Comparison of ENCODE assay signal across 8 cellular contexts in genomic region chr21:32569261-32570230, GRCh38. TPM values are rescaled to one million over a fixed set of nuclear protein-coding genes. Genes with fewer than 3 reads are reported as not detected.
DNase-seq lines count a peak whose midpoint lies in the region; ATAC-seq and TF ChIP-seq lines count a peak whose summit lies in the region.

No MANE protein-coding gene starts in this region.

- no peaks in the 10 kb centered on the region for H3K27me3 ChIP-seq in Karpas-422 (ENCODE audit: low read length)

- peak overlapping the region; percentile 86 for H3K4me3 Mint-ChIP-seq in activated T-helper 2 cell treated with anti-CD3 and anti-CD28 coated beads, Interferon-gamma antibody, Interleukin-2, Interleukin-4, amounts not matched to agents 10 μg/mL and 5 μg/mL and 100 μg/mL, durations not matched to agents 14 hours and 24 hours and 36 hours (ENCODE audit: low read depth)
- H3K4me3 Mint-ChIP-seq in natural killer cell, result peak overlapping the region; percentile 94
- H3K4me3 Mint-ChIP-seq in stimulated activated memory B cell treated with anti-CD40 and anti-IgM and Interleukin-4, amounts not matched to agents 10 μg/mL and 1 μg/mL and 100 μg/mL, for 72 hours, result peak overlapping the region; percentile 77

- ATAC-seq in GM21717 (IDR thresholded peaks at IDR 0.05; ENCODE audit: unreplicated experiment), result peak; percentile 80
- peak; percentile 89 to 93 (median 92) for ATAC-seq in natural killer cell
- ATAC-seq in stimulated activated memory B cell treated with anti-CD40 and anti-IgM and Interleukin-4, amounts not matched to agents 10 μg/mL and 1 μg/mL and 100 μg/mL, for 72 hours, result peak; percentile 91

- peak; percentile 89 for TF ChIP-seq CTCF in fibroblast of the aortic adventitia (IDR thresholded peaks at IDR 0.05; ENCODE audit: insufficient read depth, low read length)
- peak; percentile 87 for TF ChIP-seq CTCF in natural killer cell (IDR thresholded peaks at IDR 0.05)

- H2AFZ ChIP-seq in Karpas-422 (ENCODE audit: low read length), result peak overlapping the region; percentile 96

- no peaks in the 10 kb centered on the region for H3K36me3 ChIP-seq in Karpas-422 (ENCODE audit: insufficient read depth, low read length)

- H3K9me3 ChIP-seq in Karpas-422 (ENCODE audit: low read length), result no peaks in the 10 kb centered on the region

- peaks cover 7% of the 10 kb centered on the region for H3K36me3 Mint-ChIP-seq in activated T-helper 2 cell treated with anti-CD3 and anti-CD28 coated beads, Interferon-gamma antibody, Interleukin-2, Interleukin-4, amounts not matched to agents 10 μg/mL and 5 μg/mL and 100 μg/mL, durations not matched to agents 14 hours and 24 hours and 36 hours (ENCODE audit: low read depth)
- H3K36me3 Mint-ChIP-seq in natural killer cell, result peaks cover 25% of the 10 kb centered on the region
- H3K36me3 Mint-ChIP-seq in stimulated activated memory B cell treated with anti-CD40 and anti-IgM and Interleukin-4, amounts not matched to agents 10 μg/mL and 1 μg/mL and 100 μg/mL, for 72 hours, result peaks cover 6% of the 10 kb centered on the region

- H3K79me2 ChIP-seq in Karpas-422 (ENCODE audit: low read length), result no peaks in the 10 kb centered on the region

- intact Hi-C loops in activated T-helper 2 cell treated with anti-CD3 and anti-CD28 coated beads, Interferon-gamma antibody, Interleukin-2, Interleukin-4, amounts not matched to agents 10 μg/mL and 5 μg/mL and 100 μg/mL, durations not matched to agents 14 hours and 24 hours and 36 hours (cut with micrococcal nuclease), result loop anchor here (1.0 to 5.0 kb wide), 5 partner anchors 33 to 176 kb away; partner anchors contain the start of gene URB1
- intact Hi-C loops in natural killer cell (cut with micrococcal nuclease), result loop anchor here (1.0 kb wide), 2 partner anchors 43 to 166 kb away; partner anchors contain the start of gene CFAP298

- H3K4me1 ChIP-seq in Karpas-422 (ENCODE audit: low read length), result peaks cover 8% of the 10 kb centered on the region

- no peaks in the 10 kb centered on the region for H4K20me1 ChIP-seq in Karpas-422 (ENCODE audit: insufficient read depth, low read depth, low read length)

- H3K27me3 Mint-ChIP-seq in activated T-helper 2 cell treated with anti-CD3 and anti-CD28 coated beads, Interferon-gamma antibody, Interleukin-2, Interleukin-4, amounts not matched to agents 10 μg/mL and 5 μg/mL and 100 μg/mL, durations not matched to agents 14 hours and 24 hours and 36 hours (ENCODE audit: low read depth), result peaks cover 10% of the 10 kb centered on the region
- no peaks in the 10 kb centered on the region for H3K27me3 Mint-ChIP-seq in natural killer cell (ENCODE audit: low read depth in 2 of 2)
- peaks cover 30% of the 10 kb centered on the region for H3K27me3 Mint-ChIP-seq in stimulated activated memory B cell treated with anti-CD40 and anti-IgM and Interleukin-4, amounts not matched to agents 10 μg/mL and 1 μg/mL and 100 μg/mL, for 72 hours

- H3K4me1 Mint-ChIP-seq in activated T-helper 2 cell treated with anti-CD3 and anti-CD28 coated beads, Interferon-gamma antibody, Interleukin-2, Interleukin-4, amounts not matched to agents 10 μg/mL and 5 μg/mL and 100 μg/mL, durations not matched to agents 14 hours and 24 hours and 36 hours (ENCODE audit: low read depth), result peaks cover 16% of the 10 kb centered on the region
- H3K4me1 Mint-ChIP-seq in natural killer cell, result peaks cover 22 to 23% of the 10 kb centered on the region in 2 donors
- peaks cover 16% of the 10 kb centered on the region for H3K4me1 Mint-ChIP-seq in stimulated activated memory B cell treated with anti-CD40 and anti-IgM and Interleukin-4, amounts not matched to agents 10 μg/mL and 1 μg/mL and 100 μg/mL, for 72 hours

- H3K9me2 ChIP-seq in Karpas-422 (replicated peaks; ENCODE audit: insufficient read depth, low read length), result no peaks in the 10 kb centered on the region

- H3K27ac ChIP-seq in Karpas-422 (ENCODE audit: low read length), result no peak overlapping the region

- peak overlapping the region; percentile 76 for H3K4me2 ChIP-seq in Karpas-422 (ENCODE audit: low read depth, low read length, poor library complexity, severe bottlenecking)

- DNase-seq in DMS114 treated with DMSO at 0.1 percent for 48 hours (lab: John Stamatoyannopoulos, UW; ENCODE audit: unreplicated experiment), result peak; percentile 17
- peak; percentile 89 for DNase-seq in Karpas-422
- DNase-seq in RPMI7951 (ENCODE audit: low read depth), result peak; percentile 74
- peak; percentile 70 for DNase-seq in activated T-helper 2 cell treated with anti-CD3 and anti-CD28 coated beads, Interferon-gamma antibody, Interleukin-2, Interleukin-4, amounts not matched to agents 10 μg/mL and 5 μg/mL and 100 μg/mL, durations not matched to agents 14 hours and 24 hours and 36 hours (ENCODE audit: low spot score)
- DNase-seq in fibroblast of the aortic adventitia (ENCODE audit: low read depth), result peak; percentile 87
- DNase-seq in natural killer cell, result peak; percentile 73

- H3K9ac ChIP-seq in Karpas-422 (ENCODE audit: low read length), result peak overlapping the region; percentile 60

- peak overlapping the region; percentile 19 for H3K27ac Mint-ChIP-seq in activated T-helper 2 cell treated with anti-CD3 and anti-CD28 coated beads, Interferon-gamma antibody, Interleukin-2, Interleukin-4, amounts not matched to agents 10 μg/mL and 5 μg/mL and 100 μg/mL, durations not matched to agents 14 hours and 24 hours and 36 hours
- peak overlapping the region; percentile 70 to 89 for H3K27ac Mint-ChIP-seq in natural killer cell
- H3K27ac Mint-ChIP-seq in stimulated activated memory B cell treated with anti-CD40 and anti-IgM and Interleukin-4, amounts not matched to agents 10 μg/mL and 1 μg/mL and 100 μg/mL, for 72 hours, result peak overlapping the region; percentile 22

- H3K4me3 ChIP-seq in Karpas-422 (ENCODE audit: low read length), result peak overlapping the region; percentile 64
- peak overlapping the region; percentile 73 for H3K4me3 ChIP-seq in fibroblast of the aortic adventitia (ENCODE audit: low read depth, low read length)

- peaks cover 11% of the 10 kb centered on the region for H3K9me3 Mint-ChIP-seq in activated T-helper 2 cell treated with anti-CD3 and anti-CD28 coated beads, Interferon-gamma antibody, Interleukin-2, Interleukin-4, amounts not matched to agents 10 μg/mL and 5 μg/mL and 100 μg/mL, durations not matched to agents 14 hours and 24 hours and 36 hours
- H3K9me3 Mint-ChIP-seq in natural killer cell, result peaks cover 0 to 7% of the 10 kb centered on the region in 2 donors
- peaks cover 2% of the 10 kb centered on the region for H3K9me3 Mint-ChIP-seq in stimulated activated memory B cell treated with anti-CD40 and anti-IgM and Interleukin-4, amounts not matched to agents 10 μg/mL and 1 μg/mL and 100 μg/mL, for 72 hours

RNA-seq across cellular contexts. Expression of gene TCP10L, which starts 15.8 kb away (rescaled TPM):
- 0.07 TPM in 1 of 2 replicates, not detected in the other for total RNA-seq in Karpas-422 (2014; rRNA removed; shearing (Covaris generic); ENCODE audit: low replicate concordance)
- 0.96 TPM in 1 of 2 replicates, not detected in the other for total RNA-seq in RPMI7951 (2014; rRNA removed; shearing (Covaris generic))
- 1.1 and 1.3 TPM in 2 replicates for total RNA-seq in activated T-helper 2 cell treated with anti-CD3 and anti-CD28 coated beads, Interferon-gamma antibody, Interleukin-2, Interleukin-4, amounts not matched to agents 10 μg/mL and 5 μg/mL and 100 μg/mL, durations not matched to agents 14 hours and 24 hours and 36 hours
- 0.45 TPM in 1 of 2 replicates, not detected in the other for total RNA-seq in fibroblast of the aortic adventitia (ENCODE audit: low replicate concordance)
- total RNA-seq in natural killer cell, result 1 to 10 TPM in 1 of 3 donors, under 1 TPM in 2; 0.47 to 1.3 (median 0.93) TPM

RNA-seq across cellular contexts. Expression of gene CFAP298, which starts 42.6 kb away (rescaled TPM):
- total RNA-seq in Karpas-422 (2014; rRNA removed; shearing (Covaris generic); ENCODE audit: low replicate concordance), result 36.0 and 80.3 TPM in 2 replicates
- 47.0 and 49.6 TPM in 2 replicates for total RNA-seq in RPMI7951 (2014; rRNA removed; shearing (Covaris generic))
- 44.5 and 48.6 TPM in 2 replicates for total RNA-seq in activated T-helper 2 cell treated with anti-CD3 and anti-CD28 coated beads, Interferon-gamma antibody, Interleukin-2, Interleukin-4, amounts not matched to agents 10 μg/mL and 5 μg/mL and 100 μg/mL, durations not matched to agents 14 hours and 24 hours and 36 hours
- total RNA-seq in fibroblast of the aortic adventitia (ENCODE audit: low replicate concordance), result 14.1 and 17.9 TPM in 2 replicates
- total RNA-seq in natural killer cell, result 10 to 100 TPM; 16.1 to 23.7 (median 16.8) TPM

Comparison
In these comparisons a context has a peak if more than half of its experiments do, and no peak if none do; other contexts are left out.
1. DNase-seq: peak in every context shown above with its lines; median percentile 89 in Karpas-422; 87 in fibroblast of the aortic adventitia; 74 in RPMI7951; 73 in natural killer cell; 70 in activated T-helper 2 cell treated with anti-CD3 and anti-CD28 coated beads, Interferon-gamma antibody, Interleukin-2, Interleukin-4, amounts not matched to agents 10 μg/mL and 5 μg/mL and 100 μg/mL, durations not matched to agents 14 hours and 24 hours and 36 hours; 17 in DMS114 treated with DMSO at 0.1 percent for 48 hours.
2. H3K27ac Mint-ChIP-seq: peak in every context shown above with its lines; median percentile 80 in natural killer cell; 22 in stimulated activated memory B cell treated with anti-CD40 and anti-IgM and Interleukin-4, amounts not matched to agents 10 μg/mL and 1 μg/mL and 100 μg/mL, for 72 hours; 19 in activated T-helper 2 cell treated with anti-CD3 and anti-CD28 coated beads, Interferon-gamma antibody, Interleukin-2, Interleukin-4, amounts not matched to agents 10 μg/mL and 5 μg/mL and 100 μg/mL, durations not matched to agents 14 hours and 24 hours and 36 hours.